8 cellular contexts compared by ENCODE assay signal in genomic region chr22:50247748-50248147, GRCh38. TPM values are rescaled to one million over a fixed set of nuclear protein-coding genes. Genes with fewer than 3 reads are reported as not detected.
DNase-seq lines count a peak whose midpoint lies in the region; ATAC-seq, FAIRE-seq and TF ChIP-seq lines count a peak whose summit lies in the region.

No MANE protein-coding gene starts in this region.

- H3K4me3 ChIP-seq in OCI-LY7 (ENCODE audit: low read depth, low read length, poor library complexity, severe bottlenecking) (peak overlapping the region; percentile 35), bronchial epithelial cell (ENCODE audit: low read depth, low read length) (no peak overlapping the region), trophoblast cell (ENCODE audit: low read depth, low read length) (peak overlapping the region; percentile 5), right atrium auricular region (no peak overlapping the region)

- H4K91ac ChIP-seq in trophoblast cell (ENCODE audit: low read depth, low read length): no peak overlapping the region

- no CpG with 5 or more reads among the region's 16 CpGs for WGBS in trophoblast cell (ENCODE audit: extremely low coverage, insufficient coverage, insufficient read length)

- H3K18ac ChIP-seq in trophoblast cell (ENCODE audit: low read length): no peak overlapping the region

- no TSS peak for BruUV-seq in OCI-LY7 (replicated peaks; lab: Mats Ljungman, UMichigan)

- intact Hi-C loops in activated naive CD4-positive, alpha-beta T cell treated with anti-CD3 and anti-CD28 coated beads for 36 hours (cut with micrococcal nuclease): loop anchor here (10.0 kb wide), 1 partner anchor 227 kb away; the partner anchor contains the start of gene SBF1
- intact Hi-C loops in OCI-LY7 (cut with micrococcal nuclease; ENCODE audit: unreplicated experiment): loop anchor here (10.0 kb wide), 2 partner anchors 227 to 257 kb away; partner anchors contain the start of genes LMF2, NCAPH2 and SBF1

- no peaks in the 10 kb centered on the region for H3K9me3 Mint-ChIP-seq in activated naive CD4-positive, alpha-beta T cell treated with anti-CD3 and anti-CD28 coated beads for 36 hours
- no peaks in the 10 kb centered on the region for H3K9me3 Mint-ChIP-seq in activated naive CD4-positive, alpha-beta T cell treated with anti-CD3 and anti-CD28 coated beads, Interleukin-2, amount 50 U/mL, for 72 hours

- no peak overlapping the region for H3K14ac ChIP-seq in trophoblast cell (ENCODE audit: low read length)

- no peak for ATAC-seq in activated naive CD4-positive, alpha-beta T cell treated with anti-CD3 and anti-CD28 coated beads, Interleukin-2, amount 50 U/mL, for 72 hours
- no peak for ATAC-seq in HG03108 (IDR thresholded peaks at IDR 0.05; ENCODE audit: unreplicated experiment)
- ATAC-seq in HG02763 (IDR thresholded peaks at IDR 0.05; ENCODE audit: unreplicated experiment): no peak

- H4K20me1 ChIP-seq in OCI-LY7 (ENCODE audit: insufficient read depth, low read length): no peaks in the 10 kb centered on the region

- peaks cover 7% of the 10 kb centered on the region for H3K36me3 Mint-ChIP-seq in activated naive CD4-positive, alpha-beta T cell treated with anti-CD3 and anti-CD28 coated beads for 36 hours (ENCODE audit: low read depth)
- H3K36me3 Mint-ChIP-seq in activated naive CD4-positive, alpha-beta T cell treated with anti-CD3 and anti-CD28 coated beads, Interleukin-2, amount 50 U/mL, for 72 hours: peaks cover 17% of the 10 kb centered on the region in 2 donors

- H3K4ac ChIP-seq in trophoblast cell (ENCODE audit: low read depth, low read length): no peak overlapping the region

- H2AK5ac ChIP-seq in trophoblast cell (ENCODE audit: low read length): no peak overlapping the region

- H3K79me2 ChIP-seq in OCI-LY7 (ENCODE audit: insufficient read depth, low read depth, low read length) (peaks cover 33% of the 10 kb centered on the region), trophoblast cell (ENCODE audit: control insufficient read depth, insufficient read depth, low read length, poor library complexity) (peaks cover 16% of the 10 kb centered on the region)

- H3K27ac Mint-ChIP-seq in activated naive CD4-positive, alpha-beta T cell treated with anti-CD3 and anti-CD28 coated beads for 36 hours: no peak overlapping the region
- peak overlapping the region in 1 of 2 donors; percentile 85 for H3K27ac Mint-ChIP-seq in activated naive CD4-positive, alpha-beta T cell treated with anti-CD3 and anti-CD28 coated beads, Interleukin-2, amount 50 U/mL, for 72 hours

- no peak overlapping the region for H4K12ac ChIP-seq in trophoblast cell (ENCODE audit: low read depth, low read length)

- CTCF ChIA-PET in activated naive CD4-positive, alpha-beta T cell treated with anti-CD3 and anti-CD28 coated beads for 36 hours (lab: Charles Lee): interaction anchor here (1.1 kb wide), 1 partner anchor 75 kb away, joined by 4 read pairs; no protein-coding TSS in a partner anchor
- CTCF ChIA-PET in OCI-LY7 (lab: Charles Lee; ENCODE audit: unreplicated experiment): no interaction called here

- no peak overlapping the region for H2BK120ac ChIP-seq in trophoblast cell (ENCODE audit: insufficient read depth, low read length, poor library complexity)

- no peak overlapping the region for H4K8ac ChIP-seq in trophoblast cell (ENCODE audit: low read depth, low read length)

- DNase-seq in activated naive CD4-positive, alpha-beta T cell treated with anti-CD3 and anti-CD28 coated beads for 36 hours: peak; percentile 56
- DNase-seq in activated naive CD4-positive, alpha-beta T cell treated with anti-CD3 and anti-CD28 coated beads, Interleukin-2, amount 50 U/mL, for 72 hours (ENCODE audit: low spot score in 2 of 2): no peak
- DNase-seq in OCI-LY7 (ENCODE audit: low spot score): peak; percentile 91
- DNase-seq in bronchial epithelial cell (ENCODE audit: low read depth): peak; percentile 46
- DNase-seq in trophoblast cell: peak; percentile 34 to 58
- DNase-seq in right atrium auricular region (ENCODE audit: low spot score): no peak

- no peaks in the 10 kb centered on the region for H3K27me3 Mint-ChIP-seq in activated naive CD4-positive, alpha-beta T cell treated with anti-CD3 and anti-CD28 coated beads for 36 hours (ENCODE audit: low read depth)

- peaks cover 30% of the 10 kb centered on the region for H3K4me1 Mint-ChIP-seq in activated naive CD4-positive, alpha-beta T cell treated with anti-CD3 and anti-CD28 coated beads for 36 hours (ENCODE audit: low read depth)

- H2BK5ac ChIP-seq in trophoblast cell (ENCODE audit: low read depth, low read length, poor library complexity): no peak overlapping the region

- H2AFZ ChIP-seq in OCI-LY7 (ENCODE audit: low read length) (no peak overlapping the region), trophoblast cell (ENCODE audit: insufficient read depth, low read length, poor library complexity) (no peak overlapping the region)

- H3K9me3 ChIP-seq in OCI-LY7 (ENCODE audit: low read length) (no peaks in the 10 kb centered on the region), trophoblast cell (ENCODE audit: insufficient read depth, low read depth, low read length) (peaks cover 3% of the 10 kb centered on the region), right atrium auricular region (no peaks in the 10 kb centered on the region)

- H2BK12ac ChIP-seq in trophoblast cell (ENCODE audit: low read length): no peak overlapping the region

- H3K27me3 ChIP-seq in bronchial epithelial cell (ENCODE audit: control insufficient read depth, insufficient read depth, low read length) (no peaks in the 10 kb centered on the region), trophoblast cell (ENCODE audit: insufficient read depth, low read length) (no peaks in the 10 kb centered on the region), right atrium auricular region (no peaks in the 10 kb centered on the region)

- H3K23ac ChIP-seq in trophoblast cell (ENCODE audit: low read length): no peak overlapping the region

- H3K4me2 ChIP-seq in OCI-LY7 (ENCODE audit: low read length) (peak overlapping the region; percentile 65), trophoblast cell (ENCODE audit: low read length) (no peak overlapping the region)

- no peaks in the 10 kb centered on the region for H3K9me2 ChIP-seq in OCI-LY7 (ENCODE audit: insufficient read depth, low read length)

- TF ChIP-seq CTCF in OCI-LY7 (conservative IDR thresholded peaks at IDR 0.05; ENCODE audit: low read length) (no peak), bronchial epithelial cell (IDR thresholded peaks at IDR 0.05; ENCODE audit: insufficient read depth, low read length, severe bottlenecking) (no peak), right atrium auricular region (IDR thresholded peaks at IDR 0.05) (no peak)

- H3K27ac ChIP-seq in OCI-LY7 (ENCODE audit: low read depth, low read length, poor library complexity, severe bottlenecking): peak overlapping the region; percentile 17
- no peak overlapping the region for H3K27ac ChIP-seq in trophoblast cell (ENCODE audit: low read depth, low read length)
- H3K27ac ChIP-seq in right atrium auricular region: no peak overlapping the region

- H3K4me1 ChIP-seq in OCI-LY7 (ENCODE audit: insufficient read depth, low read length, poor library complexity, severe bottlenecking): peaks cover 53% of the 10 kb centered on the region
- H3K4me1 ChIP-seq in trophoblast cell (ENCODE audit: control insufficient read depth in 1 of 2, insufficient read depth in 2 of 2, low read length in 2 of 2): peaks cover 18 to 28% of the 10 kb centered on the region in 2 experiments
- H3K4me1 ChIP-seq in right atrium auricular region: peaks cover 0 to 55% of the 10 kb centered on the region in 2 donors

- POLR2A ChIA-PET in OCI-LY7 (lab: Charles Lee): no interaction called here

- no peak overlapping the region for H3K4me3 Mint-ChIP-seq in activated naive CD4-positive, alpha-beta T cell treated with anti-CD3 and anti-CD28 coated beads for 36 hours

- H3K9ac ChIP-seq in trophoblast cell (ENCODE audit: low read length): no peak overlapping the region

- peaks cover 14% of the 10 kb centered on the region for H3K79me1 ChIP-seq in trophoblast cell (ENCODE audit: low read length)

- H3K36me3 ChIP-seq in OCI-LY7 (ENCODE audit: insufficient read depth, low read length): peaks cover 23% of the 10 kb centered on the region; the same call in 1 of the 2 replicates
- H3K36me3 ChIP-seq in bronchial epithelial cell (ENCODE audit: control insufficient read depth, insufficient read depth, low read length): peaks cover 22% of the 10 kb centered on the region
- H3K36me3 ChIP-seq in trophoblast cell (ENCODE audit: control insufficient read depth in 1 of 2, insufficient read depth in 2 of 2, low read length in 2 of 2): peaks cover 26 to 29% of the 10 kb centered on the region in 2 experiments
- no peaks in the 10 kb centered on the region for H3K36me3 ChIP-seq in right atrium auricular region

- no peak for FAIRE-seq in bronchial epithelial cell (lab: Jason Lieb, UNC)

RNA-seq across cellular contexts. Expression of gene TUBGCP6, which starts 2.9 kb away (rescaled TPM):
- total RNA-seq in activated naive CD4-positive, alpha-beta T cell treated with anti-CD3 and anti-CD28 coated beads for 36 hours: 10 to 100 TPM; 44.5 to 47.8 TPM
- 10 to 100 TPM; 49.6 to 50.9 TPM for total RNA-seq in activated naive CD4-positive, alpha-beta T cell treated with anti-CD3 and anti-CD28 coated beads, Interleukin-2, amount 50 U/mL, for 72 hours
- 52.8 and 57.7 TPM in 2 replicates for total RNA-seq in OCI-LY7 (2014; rRNA removed; shearing (Covaris generic))
- 63.2 and 68.8 TPM in 2 replicates for total RNA-seq in OCI-LY7 (2022)
- total RNA-seq in bronchial epithelial cell: 18.2 TPM in 2 replicates
- 9.8 and 10.1 TPM in 2 replicates for polyA plus RNA-seq in trophoblast cell (2013)
- total RNA-seq in right atrium auricular region: 10 to 100 TPM; 19.5 to 22.1 TPM

RNA-seq across cellular contexts. Expression of gene HDAC10, which starts 3.3 kb away (rescaled TPM):
- 10 to 100 TPM; 35.4 to 38.0 TPM for total RNA-seq in activated naive CD4-positive, alpha-beta T cell treated with anti-CD3 and anti-CD28 coated beads for 36 hours
- total RNA-seq in activated naive CD4-positive, alpha-beta T cell treated with anti-CD3 and anti-CD28 coated beads, Interleukin-2, amount 50 U/mL, for 72 hours: 10 to 100 TPM; 43.7 to 67.3 TPM
- 47.4 and 49.4 TPM in 2 replicates for total RNA-seq in OCI-LY7 (2014; rRNA removed; shearing (Covaris generic))
- total RNA-seq in OCI-LY7 (2022): 74.6 and 74.9 TPM in 2 replicates
- 9.7 and 13.8 TPM in 2 replicates for total RNA-seq in bronchial epithelial cell
- polyA plus RNA-seq in trophoblast cell (2013): 16.1 TPM in 2 replicates
- total RNA-seq in right atrium auricular region: 1 to 10 TPM; 6.7 to 9.1 TPM

RNA-seq across cellular contexts. Expression of gene MAPK12, which starts 13.7 kb away (rescaled TPM):
- total RNA-seq in activated naive CD4-positive, alpha-beta T cell treated with anti-CD3 and anti-CD28 coated beads for 36 hours: 10 to 100 TPM; 12.3 to 12.4 TPM
- 10 to 100 TPM in 1 of 2 donors, 1 to 10 TPM in 1; 7.1 to 14.2 TPM for total RNA-seq in activated naive CD4-positive, alpha-beta T cell treated with anti-CD3 and anti-CD28 coated beads, Interleukin-2, amount 50 U/mL, for 72 hours
- 90.8 and 93.6 TPM in 2 replicates for total RNA-seq in OCI-LY7 (2014; rRNA removed; shearing (Covaris generic))
- total RNA-seq in OCI-LY7 (2022) (84.9 and 90.1 TPM in 2 replicates), bronchial epithelial cell (12.4 and 14.1 TPM in 2 replicates), right atrium auricular region (10 to 100 TPM in 1 of 2 donors, 1 to 10 TPM in 1; 5.0 to 13.0 TPM)
- polyA plus RNA-seq in trophoblast cell (2013): 2.5 and 2.7 TPM in 2 replicates

RNA-seq across cellular contexts. Expression of gene MAPK11, which starts 22.4 kb away (rescaled TPM):
- total RNA-seq in activated naive CD4-positive, alpha-beta T cell treated with anti-CD3 and anti-CD28 coated beads for 36 hours: 10 to 100 TPM; 17.5 to 17.9 TPM
- 10 to 100 TPM; 15.6 to 25.7 TPM for total RNA-seq in activated naive CD4-positive, alpha-beta T cell treated with anti-CD3 and anti-CD28 coated beads, Interleukin-2, amount 50 U/mL, for 72 hours
- 12.0 and 13.0 TPM in 2 replicates for total RNA-seq in OCI-LY7 (2014; rRNA removed; shearing (Covaris generic))
- total RNA-seq in OCI-LY7 (2022): 18.6 and 19.7 TPM in 2 replicates
- total RNA-seq in bronchial epithelial cell: 3.4 and 9.0 TPM in 2 replicates
- polyA plus RNA-seq in trophoblast cell (2013): 0.15 and 0.29 TPM in 2 replicates
- total RNA-seq in right atrium auricular region: 1 to 10 TPM; 3.7 to 4.0 TPM

RNA-seq across cellular contexts. Expression of gene SELENOO, which starts 46.9 kb away (rescaled TPM):
- total RNA-seq in activated naive CD4-positive, alpha-beta T cell treated with anti-CD3 and anti-CD28 coated beads for 36 hours: 10 to 100 TPM; 16.5 to 16.7 TPM
- 10 to 100 TPM; 22.5 to 23.4 TPM for total RNA-seq in activated naive CD4-positive, alpha-beta T cell treated with anti-CD3 and anti-CD28 coated beads, Interleukin-2, amount 50 U/mL, for 72 hours
- total RNA-seq in OCI-LY7 (2014; rRNA removed; shearing (Covaris generic)): 43.7 and 44.2 TPM in 2 replicates
- 34.0 and 40.2 TPM in 2 replicates for total RNA-seq in OCI-LY7 (2022)
- total RNA-seq in bronchial epithelial cell: 20.8 and 25.7 TPM in 2 replicates
- polyA plus RNA-seq in trophoblast cell (2013): 13.6 and 13.8 TPM in 2 replicates
- total RNA-seq in right atrium auricular region: 10 to 100 TPM; 18.0 to 20.0 TPM

Comparison
In these comparisons a context has a peak if more than half of its experiments do, and no peak if none do; other contexts are left out.
1. DNase-seq: peak in activated naive CD4-positive, alpha-beta T cell treated with anti-CD3 and anti-CD28 coated beads for 36 hours (single experiment), OCI-LY7 (single experiment), bronchial epithelial cell (single experiment) and trophoblast cell (2 of 2); none in activated naive CD4-positive, alpha-beta T cell treated with anti-CD3 and anti-CD28 coated beads, Interleukin-2, amount 50 U/mL, for 72 hours (0 of 2) and right atrium auricular region (single experiment).
2. H3K4me3 ChIP-seq: peak in OCI-LY7 (single experiment) and trophoblast cell (single experiment); none in bronchial epithelial cell (single experiment) and right atrium auricular region (0 of 2).